Comparison of ENCODE assay signal across 1 cellular context in the genomic region with DNA sequence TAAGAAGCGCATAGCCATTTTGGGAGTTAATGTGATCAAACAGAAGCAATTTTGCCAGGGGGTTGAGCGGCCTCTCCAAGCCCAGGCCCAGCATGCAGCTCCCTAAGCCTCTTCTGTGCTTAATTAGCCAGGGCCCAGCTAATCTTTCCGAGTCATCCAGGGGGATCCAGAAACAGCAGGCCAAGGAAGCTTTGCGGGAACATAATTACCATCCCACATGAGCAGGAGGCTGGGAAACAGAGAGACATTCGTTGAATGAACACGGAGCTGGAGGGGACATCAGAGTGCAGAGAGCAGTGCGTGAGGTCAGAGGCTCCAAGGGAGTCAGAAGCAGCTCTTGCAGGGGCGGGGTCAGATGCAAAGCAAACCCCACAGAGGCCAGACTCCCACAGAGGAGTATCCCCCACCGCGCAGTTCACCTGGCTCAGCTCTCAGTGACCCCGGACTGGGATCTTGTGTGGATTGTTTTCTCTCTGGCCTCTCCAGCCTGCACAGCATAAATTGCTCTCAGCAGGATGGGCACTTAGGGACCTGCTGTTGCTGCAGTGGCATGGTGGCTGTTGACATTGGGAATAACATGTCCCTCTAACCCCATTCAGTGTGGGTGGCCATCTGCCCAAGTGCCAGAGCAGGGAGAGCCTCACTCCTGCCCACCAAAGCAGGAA.
TF ChIP-seq lines count a peak whose summit lies in the region.

No MANE protein-coding gene starts in this region.

TF ChIP-seq in SK-N-SH, 30 proteins besides CTCF, POLR2A, EP300 and RAD21 (continued from another document):
- TF ChIP-seq TAF1 (IDR thresholded peaks at IDR 0.05; ENCODE audit: borderline replicate concordance, low read depth, low read length) (no peak), FOSL2 (IDR thresholded peaks at IDR 0.05; ENCODE audit: borderline replicate concordance, low read depth) (no peak), MXI1 (IDR thresholded peaks at IDR 0.05; ENCODE audit: low read depth, low read length) (peak; percentile 24; the same call in 1 of the 2 replicates), ELF1 (IDR thresholded peaks at IDR 0.05) (no peak), RFX5 (IDR thresholded peaks at IDR 0.05; ENCODE audit: low read length) (no peak)
- TF ChIP-seq, protein P1, sequence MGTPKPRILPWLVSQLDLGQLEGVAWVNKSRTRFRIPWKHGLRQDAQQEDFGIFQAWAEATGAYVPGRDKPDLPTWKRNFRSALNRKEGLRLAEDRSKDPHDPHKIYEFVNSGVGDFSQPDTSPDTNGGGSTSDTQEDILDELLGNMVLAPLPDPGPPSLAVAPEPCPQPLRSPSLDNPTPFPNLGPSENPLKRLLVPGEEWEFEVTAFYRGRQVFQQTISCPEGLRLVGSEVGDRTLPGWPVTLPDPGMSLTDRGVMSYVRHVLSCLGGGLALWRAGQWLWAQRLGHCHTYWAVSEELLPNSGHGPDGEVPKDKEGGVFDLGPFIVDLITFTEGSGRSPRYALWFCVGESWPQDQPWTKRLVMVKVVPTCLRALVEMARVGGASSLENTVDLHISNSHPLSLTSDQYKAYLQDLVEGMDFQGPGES (IDR thresholded peaks at IDR 0.05; ENCODE audit: low read depth, low read length), result no peak
- TF ChIP-seq, protein P2, sequence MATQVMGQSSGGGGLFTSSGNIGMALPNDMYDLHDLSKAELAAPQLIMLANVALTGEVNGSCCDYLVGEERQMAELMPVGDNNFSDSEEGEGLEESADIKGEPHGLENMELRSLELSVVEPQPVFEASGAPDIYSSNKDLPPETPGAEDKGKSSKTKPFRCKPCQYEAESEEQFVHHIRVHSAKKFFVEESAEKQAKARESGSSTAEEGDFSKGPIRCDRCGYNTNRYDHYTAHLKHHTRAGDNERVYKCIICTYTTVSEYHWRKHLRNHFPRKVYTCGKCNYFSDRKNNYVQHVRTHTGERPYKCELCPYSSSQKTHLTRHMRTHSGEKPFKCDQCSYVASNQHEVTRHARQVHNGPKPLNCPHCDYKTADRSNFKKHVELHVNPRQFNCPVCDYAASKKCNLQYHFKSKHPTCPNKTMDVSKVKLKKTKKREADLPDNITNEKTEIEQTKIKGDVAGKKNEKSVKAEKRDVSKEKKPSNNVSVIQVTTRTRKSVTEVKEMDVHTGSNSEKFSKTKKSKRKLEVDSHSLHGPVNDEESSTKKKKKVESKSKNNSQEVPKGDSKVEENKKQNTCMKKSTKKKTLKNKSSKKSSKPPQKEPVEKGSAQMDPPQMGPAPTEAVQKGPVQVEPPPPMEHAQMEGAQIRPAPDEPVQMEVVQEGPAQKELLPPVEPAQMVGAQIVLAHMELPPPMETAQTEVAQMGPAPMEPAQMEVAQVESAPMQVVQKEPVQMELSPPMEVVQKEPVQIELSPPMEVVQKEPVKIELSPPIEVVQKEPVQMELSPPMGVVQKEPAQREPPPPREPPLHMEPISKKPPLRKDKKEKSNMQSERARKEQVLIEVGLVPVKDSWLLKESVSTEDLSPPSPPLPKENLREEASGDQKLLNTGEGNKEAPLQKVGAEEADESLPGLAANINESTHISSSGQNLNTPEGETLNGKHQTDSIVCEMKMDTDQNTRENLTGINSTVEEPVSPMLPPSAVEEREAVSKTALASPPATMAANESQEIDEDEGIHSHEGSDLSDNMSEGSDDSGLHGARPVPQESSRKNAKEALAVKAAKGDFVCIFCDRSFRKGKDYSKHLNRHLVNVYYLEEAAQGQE (IDR thresholded peaks at IDR 0.05; ENCODE audit: low read depth, low read length), result no peak
